1 cellular context compared by ENCODE assay signal in genomic region chr15:80058851-80059785, GRCh38.
A peak's percentile ranks its signal among the peaks of the same experiment; 100 is the strongest.
TF ChIP-seq lines count a peak whose summit lies in the region.

TSS of gene ZFAND6 (plus strand) at chr15:80059676. CDS start at chr15:80120345, 60,669 bp downstream.

TF ChIP-seq in HepG2, 621 proteins besides CTCF, POLR2A, EP300 and RAD21 (continued from another document and continues in another):
- TF ChIP-seq, protein P1, sequence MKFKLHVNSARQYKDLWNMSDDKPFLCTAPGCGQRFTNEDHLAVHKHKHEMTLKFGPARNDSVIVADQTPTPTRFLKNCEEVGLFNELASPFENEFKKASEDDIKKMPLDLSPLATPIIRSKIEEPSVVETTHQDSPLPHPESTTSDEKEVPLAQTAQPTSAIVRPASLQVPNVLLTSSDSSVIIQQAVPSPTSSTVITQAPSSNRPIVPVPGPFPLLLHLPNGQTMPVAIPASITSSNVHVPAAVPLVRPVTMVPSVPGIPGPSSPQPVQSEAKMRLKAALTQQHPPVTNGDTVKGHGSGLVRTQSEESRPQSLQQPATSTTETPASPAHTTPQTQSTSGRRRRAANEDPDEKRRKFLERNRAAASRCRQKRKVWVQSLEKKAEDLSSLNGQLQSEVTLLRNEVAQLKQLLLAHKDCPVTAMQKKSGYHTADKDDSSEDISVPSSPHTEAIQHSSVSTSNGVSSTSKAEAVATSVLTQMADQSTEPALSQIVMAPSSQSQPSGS (CRISPR knock-in tag; IDR thresholded peaks at IDR 0.05): no peak
- TF ChIP-seq EED (CRISPR knock-in tag; IDR thresholded peaks at IDR 0.05) (no peak), TEAD3 (CRISPR knock-in tag; optimal IDR thresholded peaks at IDR 0.05; ENCODE audit: borderline replicate concordance) (no peak), JUND (CRISPR knock-in tag; IDR thresholded peaks at IDR 0.05) (no peak), ZNF205 (CRISPR knock-in tag; IDR thresholded peaks at IDR 0.05) (no peak; the same call in 1 of the 2 replicates), ZNF318 (CRISPR knock-in tag; IDR thresholded peaks at IDR 0.05) (0 out of 2 replicates have a peak, but pooled peaks have one; percentile 59), NFE2L1 (CRISPR knock-in tag; IDR thresholded peaks at IDR 0.05; ENCODE audit: borderline replicate concordance) (no peak), RFXANK (CRISPR knock-in tag; IDR thresholded peaks at IDR 0.05) (no peak), ZNF614 (CRISPR knock-in tag; IDR thresholded peaks at IDR 0.05; ENCODE audit: borderline replicate concordance) (peak; percentile 18; the same call in 1 of the 2 replicates), KAT2B (IDR thresholded peaks at IDR 0.05; ENCODE audit: borderline replicate concordance, low read depth, low read length) (no peak), ZNF562 (CRISPR knock-in tag; IDR thresholded peaks at IDR 0.05; ENCODE audit: borderline replicate concordance) (no peak), CEBPB (IDR thresholded peaks at IDR 0.05; ENCODE audit: borderline replicate concordance, low read depth, low read length) (no peak), ZNF234 (CRISPR knock-in tag; conservative IDR thresholded peaks at IDR 0.05) (0 out of 2 replicates have a peak, but pooled peaks have one; percentile 31), ZC3H13 (CRISPR knock-in tag; IDR thresholded peaks at IDR 0.05) (peak; percentile 80), ZNF3 (CRISPR knock-in tag; IDR thresholded peaks at IDR 0.05) (no peak), HCFC1 (IDR thresholded peaks at IDR 0.05; ENCODE audit: low read depth, low read length) (no peak), TAF1 (CRISPR knock-in tag; IDR thresholded peaks at IDR 0.05) (peak; percentile 80; the same call in 1 of the 2 replicates), MED8 (CRISPR knock-in tag; IDR thresholded peaks at IDR 0.05; ENCODE audit: insufficient replicate concordance) (no peak), FOXO4 (CRISPR knock-in tag; conservative IDR thresholded peaks at IDR 0.05) (no peak), REL (CRISPR knock-in tag; conservative IDR thresholded peaks at IDR 0.05) (no peak), CCAR2 (optimal IDR thresholded peaks at IDR 0.05; ENCODE audit: low read depth, low read length) (no peak), TP53 (CRISPR knock-in tag; conservative IDR thresholded peaks at IDR 0.05) (no peak), ZMYM2 (CRISPR knock-in tag; IDR thresholded peaks at IDR 0.05) (0 out of 2 replicates have a peak, but pooled peaks have one; percentile 43), ZBTB7A (CRISPR knock-in tag; IDR thresholded peaks at IDR 0.05) (no peak), SRSF4 (IDR thresholded peaks at IDR 0.05; ENCODE audit: low read depth, low read length, poor library complexity, severe bottlenecking) (no peak), FOXJ3 (CRISPR knock-in tag; IDR thresholded peaks at IDR 0.05; ENCODE audit: borderline replicate concordance) (no peak), HINFP (CRISPR knock-in tag; IDR thresholded peaks at IDR 0.05; ENCODE audit: low read depth) (no peak), HNRNPL (IDR thresholded peaks at IDR 0.05; ENCODE audit: low read depth, low read length) (no peak), KDM6A (CRISPR knock-in tag; IDR thresholded peaks at IDR 0.05; ENCODE audit: low read depth) (no peak), ZKSCAN1 (IDR thresholded peaks at IDR 0.05; ENCODE audit: low read length) (no peak), KLF16 (CRISPR knock-in tag; IDR thresholded peaks at IDR 0.05) (no peak), BRD4 (CRISPR knock-in tag; IDR thresholded peaks at IDR 0.05) (peak; percentile 49; the same call in 1 of the 2 replicates), RARA (CRISPR knock-in tag; IDR thresholded peaks at IDR 0.05) (peak; percentile 2; the same call in 1 of the 2 replicates), CAMTA2 (CRISPR knock-in tag; IDR thresholded peaks at IDR 0.05; ENCODE audit: borderline replicate concordance) (no peak), GTF2F1 (IDR thresholded peaks at IDR 0.05; ENCODE audit: low read length) (0 out of 2 replicates have a peak, but pooled peaks have one; percentile 14), IRX3 (CRISPR knock-in tag; IDR thresholded peaks at IDR 0.05; ENCODE audit: borderline replicate concordance, low read depth) (no peak), THAP11 (CRISPR knock-in tag; IDR thresholded peaks at IDR 0.05) (no peak; the same call in 1 of the 2 replicates), ZBTB42 (CRISPR knock-in tag; IDR thresholded peaks at IDR 0.05) (no peak)
- TF ChIP-seq, protein P2, sequence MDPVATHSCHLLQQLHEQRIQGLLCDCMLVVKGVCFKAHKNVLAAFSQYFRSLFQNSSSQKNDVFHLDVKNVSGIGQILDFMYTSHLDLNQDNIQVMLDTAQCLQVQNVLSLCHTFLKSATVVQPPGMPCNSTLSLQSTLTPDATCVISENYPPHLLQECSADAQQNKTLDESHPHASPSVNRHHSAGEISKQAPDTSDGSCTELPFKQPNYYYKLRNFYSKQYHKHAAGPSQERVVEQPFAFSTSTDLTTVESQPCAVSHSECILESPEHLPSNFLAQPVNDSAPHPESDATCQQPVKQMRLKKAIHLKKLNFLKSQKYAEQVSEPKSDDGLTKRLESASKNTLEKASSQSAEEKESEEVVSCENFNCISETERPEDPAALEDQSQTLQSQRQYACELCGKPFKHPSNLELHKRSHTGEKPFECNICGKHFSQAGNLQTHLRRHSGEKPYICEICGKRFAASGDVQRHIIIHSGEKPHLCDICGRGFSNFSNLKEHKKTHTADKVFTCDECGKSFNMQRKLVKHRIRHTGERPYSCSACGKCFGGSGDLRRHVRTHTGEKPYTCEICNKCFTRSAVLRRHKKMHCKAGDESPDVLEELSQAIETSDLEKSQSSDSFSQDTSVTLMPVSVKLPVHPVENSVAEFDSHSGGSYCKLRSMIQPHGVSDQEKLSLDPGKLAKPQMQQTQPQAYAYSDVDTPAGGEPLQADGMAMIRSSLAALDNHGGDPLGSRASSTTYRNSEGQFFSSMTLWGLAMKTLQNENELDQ (CRISPR knock-in tag; IDR thresholded peaks at IDR 0.05; ENCODE audit: borderline replicate concordance): no peak
- TF ChIP-seq, protein P3, sequence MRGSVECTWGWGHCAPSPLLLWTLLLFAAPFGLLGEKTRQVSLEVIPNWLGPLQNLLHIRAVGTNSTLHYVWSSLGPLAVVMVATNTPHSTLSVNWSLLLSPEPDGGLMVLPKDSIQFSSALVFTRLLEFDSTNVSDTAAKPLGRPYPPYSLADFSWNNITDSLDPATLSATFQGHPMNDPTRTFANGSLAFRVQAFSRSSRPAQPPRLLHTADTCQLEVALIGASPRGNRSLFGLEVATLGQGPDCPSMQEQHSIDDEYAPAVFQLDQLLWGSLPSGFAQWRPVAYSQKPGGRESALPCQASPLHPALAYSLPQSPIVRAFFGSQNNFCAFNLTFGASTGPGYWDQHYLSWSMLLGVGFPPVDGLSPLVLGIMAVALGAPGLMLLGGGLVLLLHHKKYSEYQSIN (CRISPR knock-in tag; IDR thresholded peaks at IDR 0.05; ENCODE audit: borderline replicate concordance): no peak
- TF ChIP-seq, protein P4, sequence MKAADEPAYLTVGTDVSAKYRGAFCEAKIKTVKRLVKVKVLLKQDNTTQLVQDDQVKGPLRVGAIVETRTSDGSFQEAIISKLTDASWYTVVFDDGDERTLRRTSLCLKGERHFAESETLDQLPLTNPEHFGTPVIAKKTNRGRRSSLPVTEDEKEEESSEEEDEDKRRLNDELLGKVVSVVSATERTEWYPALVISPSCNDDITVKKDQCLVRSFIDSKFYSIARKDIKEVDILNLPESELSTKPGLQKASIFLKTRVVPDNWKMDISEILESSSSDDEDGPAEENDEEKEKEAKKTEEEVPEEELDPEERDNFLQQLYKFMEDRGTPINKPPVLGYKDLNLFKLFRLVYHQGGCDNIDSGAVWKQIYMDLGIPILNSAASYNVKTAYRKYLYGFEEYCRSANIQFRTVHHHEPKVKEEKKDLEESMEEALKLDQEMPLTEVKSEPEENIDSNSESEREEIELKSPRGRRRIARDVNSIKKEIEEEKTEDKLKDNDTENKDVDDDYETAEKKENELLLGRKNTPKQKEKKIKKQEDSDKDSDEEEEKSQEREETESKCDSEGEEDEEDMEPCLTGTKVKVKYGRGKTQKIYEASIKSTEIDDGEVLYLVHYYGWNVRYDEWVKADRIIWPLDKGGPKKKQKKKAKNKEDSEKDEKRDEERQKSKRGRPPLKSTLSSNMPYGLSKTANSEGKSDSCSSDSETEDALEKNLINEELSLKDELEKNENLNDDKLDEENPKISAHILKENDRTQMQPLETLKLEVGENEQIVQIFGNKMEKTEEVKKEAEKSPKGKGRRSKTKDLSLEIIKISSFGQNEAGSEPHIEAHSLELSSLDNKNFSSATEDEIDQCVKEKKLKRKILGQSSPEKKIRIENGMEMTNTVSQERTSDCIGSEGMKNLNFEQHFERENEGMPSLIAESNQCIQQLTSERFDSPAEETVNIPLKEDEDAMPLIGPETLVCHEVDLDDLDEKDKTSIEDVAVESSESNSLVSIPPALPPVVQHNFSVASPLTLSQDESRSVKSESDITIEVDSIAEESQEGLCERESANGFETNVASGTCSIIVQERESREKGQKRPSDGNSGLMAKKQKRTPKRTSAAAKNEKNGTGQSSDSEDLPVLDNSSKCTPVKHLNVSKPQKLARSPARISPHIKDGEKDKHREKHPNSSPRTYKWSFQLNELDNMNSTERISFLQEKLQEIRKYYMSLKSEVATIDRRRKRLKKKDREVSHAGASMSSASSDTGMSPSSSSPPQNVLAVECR (CRISPR knock-in tag; IDR thresholded peaks at IDR 0.05; ENCODE audit: borderline replicate concordance): peak; percentile 75; the same call in 1 of the 2 replicates
